In the genomic region with DNA sequence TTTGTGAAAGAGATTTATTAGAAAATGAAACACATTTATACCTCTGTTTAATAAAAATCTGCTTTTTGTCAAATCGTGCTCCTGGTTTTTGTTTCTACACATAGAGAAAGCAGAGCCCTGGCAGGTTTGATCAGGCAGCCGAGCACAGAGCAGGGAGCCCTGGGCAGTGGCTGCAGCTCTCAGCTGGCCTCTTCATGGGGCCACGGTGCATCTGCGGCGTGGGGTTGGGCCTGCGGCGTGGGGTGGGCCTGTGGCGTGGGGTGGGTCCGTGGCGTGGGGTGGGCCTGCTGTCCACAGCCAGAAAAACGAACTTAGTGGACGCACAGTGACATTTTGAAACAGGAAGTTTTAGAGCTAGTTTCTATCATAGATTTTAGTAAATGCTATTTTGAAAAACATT, we compare ENCODE assay signal across 26 cellular contexts. TPM values are rescaled to one million over a fixed set of nuclear protein-coding genes. Genes with fewer than 3 reads are reported as not detected.
"Had no signal": no experiment of that assay in that cellular context is flagged by ENCODE, and none has a peak within 500 bp of the region (broad histone marks: within the 10 kb centered on the region; RNA-seq: fewer than 3 reads in every experiment).

No MANE protein-coding gene starts in this region.

- DNase-seq: KBM-7; NCI-H1092; NCI-H1105 treated with DMSO at 0.1 percent for 48 hours; NCI-H1417 treated with DMSO at 0.1 percent for 48 hours; NCI-H146; NCI-H1694 treated with DMSO at 0.1 percent for 48 hours; NCI-H2029; NCI-H2081 treated with DMSO at 0.1 percent for 48 hours; NCI-H2171; NCI-H226; NCI-H446; NCI-H510A; NCI-H524 treated with DMSO at 0.1 percent for 48 hours; NCI-H69; NCI-H774; NK-92 treated with Interleukin-12 subunit alpha and Interleukin-12 subunit beta, amount 100 ng/mL, for 24 hours; PC-3; SHP77 had no signal

- H3K27ac ChIP-seq: RWPE1 had no signal

- ATAC-seq: Panc1, PC-3, SK-N-SH treated with all-trans-retinoic acid at 6 μM for 48 hours had no signal

RNA-seq across cellular contexts. Expression of a gene that starts 10.6 kb away (rescaled TPM):
- total RNA-seq: HT-29, LHCN-M2, MCF 10A, OCI-LY7, PC-3, SK-MEL-5 had no signal
